1 cellular context compared by ENCODE assay signal in the genomic region with DNA sequence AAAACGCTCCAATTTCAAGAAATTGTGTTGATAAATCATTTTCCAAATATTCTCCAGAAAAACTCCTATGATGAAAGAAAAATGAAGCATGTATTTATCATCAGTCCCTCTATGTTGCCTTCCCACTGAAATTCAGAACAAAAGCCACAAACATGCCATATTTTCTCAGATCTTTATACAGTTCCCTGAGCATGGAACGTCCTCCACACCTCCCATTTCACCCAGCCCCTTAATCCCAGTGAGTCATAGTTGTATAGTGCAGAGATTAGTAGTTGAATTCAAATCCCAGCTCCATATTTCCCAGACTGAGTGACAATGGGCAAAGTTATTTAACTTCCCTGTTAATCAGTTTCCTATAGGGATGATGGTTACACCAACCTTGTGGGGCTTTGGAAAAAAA.
TF ChIP-seq lines count a peak whose summit lies in the region.

No MANE protein-coding gene starts in this region.

TF ChIP-seq in WTC11, 78 proteins besides CTCF, POLR2A, EP300 and RAD21 (continued from another document):
- TF ChIP-seq, protein P1, sequence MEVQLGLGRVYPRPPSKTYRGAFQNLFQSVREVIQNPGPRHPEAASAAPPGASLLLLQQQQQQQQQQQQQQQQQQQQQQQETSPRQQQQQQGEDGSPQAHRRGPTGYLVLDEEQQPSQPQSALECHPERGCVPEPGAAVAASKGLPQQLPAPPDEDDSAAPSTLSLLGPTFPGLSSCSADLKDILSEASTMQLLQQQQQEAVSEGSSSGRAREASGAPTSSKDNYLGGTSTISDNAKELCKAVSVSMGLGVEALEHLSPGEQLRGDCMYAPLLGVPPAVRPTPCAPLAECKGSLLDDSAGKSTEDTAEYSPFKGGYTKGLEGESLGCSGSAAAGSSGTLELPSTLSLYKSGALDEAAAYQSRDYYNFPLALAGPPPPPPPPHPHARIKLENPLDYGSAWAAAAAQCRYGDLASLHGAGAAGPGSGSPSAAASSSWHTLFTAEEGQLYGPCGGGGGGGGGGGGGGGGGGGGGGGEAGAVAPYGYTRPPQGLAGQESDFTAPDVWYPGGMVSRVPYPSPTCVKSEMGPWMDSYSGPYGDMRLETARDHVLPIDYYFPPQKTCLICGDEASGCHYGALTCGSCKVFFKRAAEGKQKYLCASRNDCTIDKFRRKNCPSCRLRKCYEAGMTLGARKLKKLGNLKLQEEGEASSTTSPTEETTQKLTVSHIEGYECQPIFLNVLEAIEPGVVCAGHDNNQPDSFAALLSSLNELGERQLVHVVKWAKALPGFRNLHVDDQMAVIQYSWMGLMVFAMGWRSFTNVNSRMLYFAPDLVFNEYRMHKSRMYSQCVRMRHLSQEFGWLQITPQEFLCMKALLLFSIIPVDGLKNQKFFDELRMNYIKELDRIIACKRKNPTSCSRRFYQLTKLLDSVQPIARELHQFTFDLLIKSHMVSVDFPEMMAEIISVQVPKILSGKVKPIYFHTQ (CRISPR knock-in tag; IDR thresholded peaks at IDR 0.05): no peak
- no peak for TF ChIP-seq CREB1 (CRISPR knock-in tag; IDR thresholded peaks at IDR 0.05)
- no peak for TF ChIP-seq SMAD3 (CRISPR knock-in tag; IDR thresholded peaks at IDR 0.05; ENCODE audit: borderline replicate concordance)
- TF ChIP-seq, protein P2, sequence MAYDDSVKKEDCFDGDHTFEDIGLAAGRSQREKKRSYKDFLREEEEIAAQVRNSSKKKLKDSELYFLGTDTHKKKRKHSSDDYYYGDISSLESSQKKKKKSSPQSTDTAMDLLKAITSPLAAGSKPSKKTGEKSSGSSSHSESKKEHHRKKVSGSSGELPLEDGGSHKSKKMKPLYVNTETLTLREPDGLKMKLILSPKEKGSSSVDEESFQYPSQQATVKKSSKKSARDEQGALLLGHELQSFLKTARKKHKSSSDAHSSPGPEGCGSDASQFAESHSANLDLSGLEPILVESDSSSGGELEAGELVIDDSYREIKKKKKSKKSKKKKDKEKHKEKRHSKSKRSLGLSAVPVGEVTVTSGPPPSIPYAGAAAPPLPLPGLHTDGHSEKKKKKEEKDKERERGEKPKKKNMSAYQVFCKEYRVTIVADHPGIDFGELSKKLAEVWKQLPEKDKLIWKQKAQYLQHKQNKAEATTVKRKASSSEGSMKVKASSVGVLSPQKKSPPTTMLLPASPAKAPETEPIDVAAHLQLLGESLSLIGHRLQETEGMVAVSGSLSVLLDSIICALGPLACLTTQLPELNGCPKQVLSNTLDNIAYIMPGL (CRISPR knock-in tag; IDR thresholded peaks at IDR 0.05): no peak
- TF ChIP-seq, protein P3, sequence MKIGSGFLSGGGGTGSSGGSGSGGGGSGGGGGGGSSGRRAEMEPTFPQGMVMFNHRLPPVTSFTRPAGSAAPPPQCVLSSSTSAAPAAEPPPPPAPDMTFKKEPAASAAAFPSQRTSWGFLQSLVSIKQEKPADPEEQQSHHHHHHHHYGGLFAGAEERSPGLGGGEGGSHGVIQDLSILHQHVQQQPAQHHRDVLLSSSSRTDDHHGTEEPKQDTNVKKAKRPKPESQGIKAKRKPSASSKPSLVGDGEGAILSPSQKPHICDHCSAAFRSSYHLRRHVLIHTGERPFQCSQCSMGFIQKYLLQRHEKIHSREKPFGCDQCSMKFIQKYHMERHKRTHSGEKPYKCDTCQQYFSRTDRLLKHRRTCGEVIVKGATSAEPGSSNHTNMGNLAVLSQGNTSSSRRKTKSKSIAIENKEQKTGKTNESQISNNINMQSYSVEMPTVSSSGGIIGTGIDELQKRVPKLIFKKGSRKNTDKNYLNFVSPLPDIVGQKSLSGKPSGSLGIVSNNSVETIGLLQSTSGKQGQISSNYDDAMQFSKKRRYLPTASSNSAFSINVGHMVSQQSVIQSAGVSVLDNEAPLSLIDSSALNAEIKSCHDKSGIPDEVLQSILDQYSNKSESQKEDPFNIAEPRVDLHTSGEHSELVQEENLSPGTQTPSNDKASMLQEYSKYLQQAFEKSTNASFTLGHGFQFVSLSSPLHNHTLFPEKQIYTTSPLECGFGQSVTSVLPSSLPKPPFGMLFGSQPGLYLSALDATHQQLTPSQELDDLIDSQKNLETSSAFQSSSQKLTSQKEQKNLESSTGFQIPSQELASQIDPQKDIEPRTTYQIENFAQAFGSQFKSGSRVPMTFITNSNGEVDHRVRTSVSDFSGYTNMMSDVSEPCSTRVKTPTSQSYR (CRISPR knock-in tag; IDR thresholded peaks at IDR 0.05): no peak
- no peak for TF ChIP-seq ELF4 (CRISPR knock-in tag; IDR thresholded peaks at IDR 0.05; ENCODE audit: low read depth)
